33 cellular contexts compared by ENCODE assay signal in the genomic region with DNA sequence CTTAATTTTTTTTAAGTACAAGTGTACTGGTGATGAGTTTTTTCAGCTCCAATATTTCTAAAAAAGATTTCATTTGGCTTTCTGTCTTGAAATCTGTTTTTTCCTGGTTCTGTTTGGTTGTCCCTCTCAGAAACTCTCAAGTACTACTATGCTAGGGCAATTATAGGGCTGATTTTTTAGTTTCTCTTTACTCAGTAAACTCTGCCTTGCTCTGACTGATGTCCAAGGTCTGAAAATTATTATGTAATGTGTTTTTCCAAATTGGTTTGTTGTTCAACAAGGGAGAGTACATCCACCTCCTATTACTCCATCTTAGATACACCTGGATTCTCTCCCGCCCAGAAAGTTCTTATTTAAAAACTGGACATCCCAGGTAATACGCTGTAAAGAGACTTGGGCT.
"Had no signal": no experiment of that assay in that cellular context is flagged by ENCODE, and none has a peak within 500 bp of the region (broad histone marks: within the 10 kb centered on the region; RNA-seq: fewer than 3 reads in every experiment).

No MANE protein-coding gene starts in this region.

- H3K27ac Mint-ChIP-seq: naive thymus-derived CD8-positive, alpha-beta T cell; natural killer cell treated with Interleukin-12 subunit alpha and Interleukin-12 subunit beta and Interleukin-15 and Interleukin-18, amount 100 ng/mL, for 72 hours; nephron progenitor cell; progenitor cell of endocrine pancreas; stimulated activated memory B cell treated with anti-CD40 and anti-IgM and Interleukin-4, amounts not matched to agents 10 μg/mL and 1 μg/mL and 100 μg/mL, for 72 hours; stimulated activated naive CD8-positive, alpha-beta T cell treated with anti-CD3 and anti-CD28 coated beads, Interleukin-15, amount 100 ng/mL, for 72 hours; type B pancreatic cell had no signal

- H3K27ac ChIP-seq: neutrophil, ovary, parathyroid adenoma, psoas muscle, skin epidermis, spleen, suprapubic skin, testis, tibial artery, transverse colon, upper lobe of right lung, uterus had no signal

- H3K36me3 Mint-ChIP-seq: naive thymus-derived CD8-positive, alpha-beta T cell; natural killer cell treated with Interleukin-12 subunit alpha and Interleukin-12 subunit beta and Interleukin-15 and Interleukin-18, amount 100 ng/mL, for 72 hours; stimulated activated memory B cell treated with anti-CD40 and anti-IgM and Interleukin-4, amounts not matched to agents 10 μg/mL and 1 μg/mL and 100 μg/mL, for 72 hours; type B pancreatic cell had no signal

- DNase-seq: naive thymus-derived CD8-positive, alpha-beta T cell; nephron progenitor cell; occipital lobe; ovary; posterior cingulate gyrus; psoas muscle; right cardiac atrium; spleen; stimulated activated CD4-positive, alpha-beta T cell treated with anti-CD3 and anti-CD28 coated beads, Interleukin-12 subunit alpha, Interleukin-12 subunit beta, amount 100 ng/mL, for 4 hours; stimulated activated CD4-positive, alpha-beta T cell treated with anti-CD3 and anti-CD28 coated beads, Interleukin-1b, Interleukin-23, amount 100 ng/mL, for 48 hours; stimulated activated CD4-positive, alpha-beta T cell treated with anti-CD3 and anti-CD28 coated beads, Interleukin-4, amount 100 ng/mL, for 1 hour; stimulated activated CD4-positive, alpha-beta T cell treated with anti-CD3 and anti-CD28 coated beads, Interleukin-4, amount 100 ng/mL, for 4 hours; stimulated activated CD8-positive, alpha-beta memory T cell treated with anti-CD3 and anti-CD28 coated beads, Interleukin-4, amount 100 ng/mL, for 48 hours; stimulated activated naive CD4-positive, alpha-beta T cell; stimulated activated naive CD8-positive, alpha-beta T cell treated with anti-CD3 and anti-CD28 coated beads, Interleukin-15, amount 100 ng/mL, for 72 hours; stimulated activated naive CD8-positive, alpha-beta T cell treated with anti-CD3 and anti-CD28 coated beads, Interleukin-15, Interleukin-2, amounts not matched to agents 100 U/mL and 50 U/mL, for 24 hours; substantia nigra; testis; tibial artery; transverse colon; upper lobe of right lung; uterus had no signal

- H3K27me3 Mint-ChIP-seq: natural killer cell treated with Interleukin-12 subunit alpha and Interleukin-12 subunit beta and Interleukin-15 and Interleukin-18, amount 100 ng/mL, for 72 hours; progenitor cell of endocrine pancreas; stimulated activated memory B cell treated with anti-CD40 and anti-IgM and Interleukin-4, amounts not matched to agents 10 μg/mL and 1 μg/mL and 100 μg/mL, for 72 hours; stimulated activated naive CD8-positive, alpha-beta T cell treated with anti-CD3 and anti-CD28 coated beads, Interleukin-15, amount 100 ng/mL, for 72 hours; type B pancreatic cell had no signal

- H3K9me3 Mint-ChIP-seq: nephron progenitor cell; stimulated activated memory B cell treated with anti-CD40 and anti-IgM and Interleukin-4, amounts not matched to agents 10 μg/mL and 1 μg/mL and 100 μg/mL, for 72 hours; stimulated activated naive CD8-positive, alpha-beta T cell treated with anti-CD3 and anti-CD28 coated beads, Interleukin-15, amount 100 ng/mL, for 72 hours; type B pancreatic cell had no signal

- H3K4me3 Mint-ChIP-seq: naive thymus-derived CD8-positive, alpha-beta T cell; natural killer cell treated with Interleukin-12 subunit alpha and Interleukin-12 subunit beta and Interleukin-15 and Interleukin-18, amount 100 ng/mL, for 72 hours; nephron progenitor cell; neural crest cell; stimulated activated memory B cell treated with anti-CD40 and anti-IgM and Interleukin-4, amounts not matched to agents 10 μg/mL and 1 μg/mL and 100 μg/mL, for 72 hours; stimulated activated naive CD8-positive, alpha-beta T cell treated with anti-CD3 and anti-CD28 coated beads, Interleukin-15, amount 100 ng/mL, for 72 hours; type B pancreatic cell had no signal

- ATAC-seq: naive thymus-derived CD8-positive, alpha-beta T cell; natural killer cell treated with Interleukin-12 subunit alpha and Interleukin-12 subunit beta and Interleukin-15 and Interleukin-18, amount 100 ng/mL, for 72 hours; psoas muscle; right cardiac atrium; sciatic nerve; stimulated activated memory B cell treated with anti-CD40 and anti-IgM and Interleukin-4, amounts not matched to agents 10 μg/mL and 1 μg/mL and 100 μg/mL, for 72 hours; stimulated activated naive CD8-positive, alpha-beta T cell treated with anti-CD3 and anti-CD28 coated beads, Interleukin-15, amount 100 ng/mL, for 72 hours; stimulated activated naive CD8-positive, alpha-beta T cell treated with anti-CD3 and anti-CD28 coated beads, Interleukin-15, Interleukin-2, amounts not matched to agents 100 U/mL and 50 U/mL, for 24 hours; upper lobe of right lung had no signal

- H2AFZ ChIP-seq: parathyroid adenoma had no signal

- H3K9ac ChIP-seq: parathyroid adenoma had no signal

- H3K27me3 ChIP-seq: neutrophil, ovary, spleen, suprapubic skin, testis, tibial artery, transverse colon, upper lobe of right lung, uterus had no signal

- H3K4me2 ChIP-seq: smooth muscle cell had no signal

- H3K4me1 Mint-ChIP-seq: naive thymus-derived CD8-positive, alpha-beta T cell; nephron progenitor cell; neural crest cell; stimulated activated memory B cell treated with anti-CD40 and anti-IgM and Interleukin-4, amounts not matched to agents 10 μg/mL and 1 μg/mL and 100 μg/mL, for 72 hours; stimulated activated naive CD8-positive, alpha-beta T cell treated with anti-CD3 and anti-CD28 coated beads, Interleukin-15, amount 100 ng/mL, for 72 hours had no signal

- H3K4me1 ChIP-seq: parathyroid adenoma, psoas muscle, spleen, suprapubic skin, testis, tibial artery, transverse colon, upper lobe of right lung, uterus had no signal

- H3K9me3 ChIP-seq: neutrophil, ovary, psoas muscle, spleen, suprapubic skin, testis, tibial artery, transverse colon, upper lobe of right lung, uterus had no signal

- H3K79me2 ChIP-seq: parathyroid adenoma had no signal

- H3K36me3 ChIP-seq: neutrophil, ovary, spleen, suprapubic skin, tibial artery, transverse colon, upper lobe of right lung, uterus had no signal

- H3K4me3 ChIP-seq: ovary, psoas muscle, skin epidermis, smooth muscle cell, spleen, suprapubic skin, testis, tibial artery, transverse colon, upper lobe of right lung, uterus had no signal
